Comparison of ENCODE assay signal across 8 cellular contexts in the genomic region with DNA sequence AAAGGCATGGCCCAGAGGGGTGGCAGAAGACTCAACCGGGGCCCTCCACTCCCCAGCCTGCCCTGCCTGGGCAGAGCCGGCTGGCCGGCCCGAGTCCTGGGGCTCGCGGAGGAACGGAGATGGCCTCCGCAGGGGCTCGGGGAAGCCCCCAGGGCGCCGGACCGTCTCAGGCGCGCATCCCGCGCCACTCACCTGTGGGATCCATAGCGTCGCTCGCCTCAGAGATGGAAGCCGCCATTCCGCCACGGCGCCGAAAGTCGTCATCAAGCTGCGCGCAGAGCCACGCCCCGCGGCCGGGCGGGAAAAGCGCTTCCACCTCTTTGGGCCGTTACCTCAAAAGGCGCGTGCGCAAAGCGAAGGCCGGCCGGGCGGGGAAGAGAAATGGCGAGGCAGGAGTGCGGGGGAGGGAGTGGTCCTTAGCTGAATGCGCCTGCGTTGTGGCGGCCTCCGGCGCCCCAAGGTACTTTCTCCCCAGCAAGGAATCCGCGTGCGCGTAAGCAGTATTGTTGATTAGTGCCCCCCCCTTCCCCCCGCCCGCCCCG. TPM values are rescaled to one million over a fixed set of nuclear protein-coding genes. Genes with fewer than 3 reads are reported as not detected.
DNase-seq lines count a peak whose midpoint lies in the region; ATAC-seq, FAIRE-seq and TF ChIP-seq lines count a peak whose summit lies in the region.

A gene with protein sequence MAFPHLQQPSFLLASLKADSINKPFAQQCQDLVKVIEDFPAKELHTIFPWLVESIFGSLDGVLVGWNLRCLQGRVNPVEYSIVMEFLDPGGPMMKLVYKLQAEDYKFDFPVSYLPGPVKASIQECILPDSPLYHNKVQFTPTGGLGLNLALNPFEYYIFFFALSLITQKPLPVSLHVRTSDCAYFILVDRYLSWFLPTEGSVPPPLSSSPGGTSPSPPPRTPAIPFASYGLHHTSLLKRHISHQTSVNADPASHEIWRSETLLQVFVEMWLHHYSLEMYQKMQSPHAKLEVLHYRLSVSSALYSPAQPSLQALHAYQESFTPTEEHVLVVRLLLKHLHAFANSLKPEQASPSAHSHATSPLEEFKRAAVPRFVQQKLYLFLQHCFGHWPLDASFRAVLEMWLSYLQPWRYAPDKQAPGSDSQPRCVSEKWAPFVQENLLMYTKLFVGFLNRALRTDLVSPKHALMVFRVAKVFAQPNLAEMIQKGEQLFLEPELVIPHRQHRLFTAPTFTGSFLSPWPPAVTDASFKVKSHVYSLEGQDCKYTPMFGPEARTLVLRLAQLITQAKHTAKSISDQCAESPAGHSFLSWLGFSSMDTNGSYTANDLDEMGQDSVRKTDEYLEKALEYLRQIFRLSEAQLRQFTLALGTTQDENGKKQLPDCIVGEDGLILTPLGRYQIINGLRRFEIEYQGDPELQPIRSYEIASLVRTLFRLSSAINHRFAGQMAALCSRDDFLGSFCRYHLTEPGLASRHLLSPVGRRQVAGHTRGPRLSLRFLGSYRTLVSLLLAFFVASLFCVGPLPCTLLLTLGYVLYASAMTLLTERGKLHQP (minus strand): TSS at position 265 of the 542 bp plus-strand sequence. CDS start 5,010 bp downstream, outside the sequence.

- H3K27me3 ChIP-seq in breast epithelium: no peaks in the 10 kb centered on the region

- TF ChIP-seq EP300 in A549 (IDR thresholded peaks at IDR 0.05): no peak

- peak within 1 kb of the TSS; percentile 98 for H3K4me2 ChIP-seq in A549

- FAIRE-seq in A549 (lab: Jason Lieb, UNC): no peak

- TF ChIP-seq POLR2A in A549 (IDR thresholded peaks at IDR 0.05; ENCODE audit: low read length) (peak; percentile 54), breast epithelium (IDR thresholded peaks at IDR 0.05) (peak; percentile 21)

- H3K4me3 ChIP-seq in A549 (peak within 1 kb of the TSS; percentile 99), breast epithelium (peak within 1 kb of the TSS; percentile 79 to 97 (median 93)), iPS-18c (ENCODE audit: insufficient read depth, low read depth, low read length) (peak within 1 kb of the TSS; percentile 98), skin epidermis (peak within 1 kb of the TSS; percentile 66 to 100 (median 98))

- H3K9me3 ChIP-seq in A549 (no peaks in the 10 kb centered on the region), breast epithelium (no peaks in the 10 kb centered on the region), iPS-18c (ENCODE audit: control insufficient read depth, insufficient read depth, low read length) (no peaks in the 10 kb centered on the region)

- intact Hi-C loops in breast epithelium (cut with DNase I; ENCODE audit: low total_unique reads): loop anchor here (10.0 kb wide), 1 partner anchor 1303 kb away; no protein-coding TSS in a partner anchor

- DNase-seq in A549 (ENCODE audit: low read depth in 1 of 2, low spot score in 1 of 2): peak; percentile 43 to 97
- peak; percentile 85 for DNase-seq in NCI-H2196 treated with DMSO at 0.1 percent for 48 hours (lab: John Stamatoyannopoulos, UW; ENCODE audit: unreplicated experiment)
- DNase-seq in breast epithelium (ENCODE audit: low spot score in 2 of 2): peak; percentile 95 to 97

- CTCF ChIA-PET in A549 (lab: Yijun Ruan, JAX): interaction anchor here (0.6 to 6.0 kb wide), 11 partner anchors 10 to 161 kb away, joined by 3 to 96 read pairs (median 6); a partner anchor contains a TSS

- POLR2A ChIA-PET in A549 (lab: Yijun Ruan, JAX): interaction anchor here (0.6 to 2.1 kb wide), 6 partner anchors 16 to 161 kb away, joined by 3 to 24 read pairs (median 5); a partner anchor contains a TSS

- no CpG with 5 or more reads among the region's 55 CpGs for WGBS in A549 (ENCODE audit: missing lambda C conversion rate)

- H3K36me3 ChIP-seq in breast epithelium: no peaks in the 10 kb centered on the region

- H3K27ac ChIP-seq in A549: peak within 1 kb of the TSS; percentile 93 to 99
- peak within 1 kb of the TSS; percentile 73 for H3K27ac ChIP-seq in VCaP
- H3K27ac ChIP-seq in breast epithelium: peak within 1 kb of the TSS; percentile 91 to 92
- peak within 1 kb of the TSS; percentile 57 to 98 (median 93) for H3K27ac ChIP-seq in skin epidermis

- H3K4me1 ChIP-seq in A549 (peaks cover 9% of the 10 kb centered on the region; the same call in 2 of the 3 replicates), breast epithelium (peaks cover 0 to 7% of the 10 kb centered on the region in 2 donors)

- no peak for TF ChIP-seq RAD21 in A549 (conservative IDR thresholded peaks at IDR 0.05 in 1 of 2, IDR thresholded peaks at IDR 0.05 in 1 of 2)

- ATAC-seq in A549 (peak; percentile 80 to 82), GM18868 (IDR thresholded peaks at IDR 0.05; ENCODE audit: unreplicated experiment) (peak; percentile 58), HG03135 (IDR thresholded peaks at IDR 0.05; ENCODE audit: unreplicated experiment) (peak; percentile 57)

- TF ChIP-seq CTCF in A549 (IDR thresholded peaks at IDR 0.05): no peak
- no peak for TF ChIP-seq CTCF in VCaP (conservative IDR thresholded peaks at IDR 0.05)
- TF ChIP-seq CTCF in breast epithelium (IDR thresholded peaks at IDR 0.05): no peak

TF ChIP-seq in A549, 52 proteins besides CTCF, POLR2A, EP300 and RAD21:
- TF ChIP-seq HDAC2 (IDR thresholded peaks at IDR 0.05) (peak; percentile 93; the same call in 1 of the 2 replicates), EHF (CRISPR knock-in tag; IDR thresholded peaks at IDR 0.05) (no peak), PHF8 (IDR thresholded peaks at IDR 0.05; ENCODE audit: borderline replicate concordance, low read depth) (0 out of 2 replicates have a peak, but pooled peaks have one; percentile 55), KDM5A (IDR thresholded peaks at IDR 0.05) (peak; percentile 99), JUN (IDR thresholded peaks at IDR 0.05) (peak in 1 of 2 experiments; percentile 44; a peak in 2 of 5 replicates), MYC (IDR thresholded peaks at IDR 0.05; ENCODE audit: borderline replicate concordance, low read length) (peak; percentile 75), ZNF302 (CRISPR knock-in tag; IDR thresholded peaks at IDR 0.05) (no peak), SREBF2 (IDR thresholded peaks at IDR 0.05) (no peak)
- TF ChIP-seq, protein P1, sequence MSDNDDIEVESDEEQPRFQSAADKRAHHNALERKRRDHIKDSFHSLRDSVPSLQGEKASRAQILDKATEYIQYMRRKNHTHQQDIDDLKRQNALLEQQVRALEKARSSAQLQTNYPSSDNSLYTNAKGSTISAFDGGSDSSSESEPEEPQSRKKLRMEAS (IDR thresholded peaks at IDR 0.05): peak; percentile 77
- TF ChIP-seq, protein P2, sequence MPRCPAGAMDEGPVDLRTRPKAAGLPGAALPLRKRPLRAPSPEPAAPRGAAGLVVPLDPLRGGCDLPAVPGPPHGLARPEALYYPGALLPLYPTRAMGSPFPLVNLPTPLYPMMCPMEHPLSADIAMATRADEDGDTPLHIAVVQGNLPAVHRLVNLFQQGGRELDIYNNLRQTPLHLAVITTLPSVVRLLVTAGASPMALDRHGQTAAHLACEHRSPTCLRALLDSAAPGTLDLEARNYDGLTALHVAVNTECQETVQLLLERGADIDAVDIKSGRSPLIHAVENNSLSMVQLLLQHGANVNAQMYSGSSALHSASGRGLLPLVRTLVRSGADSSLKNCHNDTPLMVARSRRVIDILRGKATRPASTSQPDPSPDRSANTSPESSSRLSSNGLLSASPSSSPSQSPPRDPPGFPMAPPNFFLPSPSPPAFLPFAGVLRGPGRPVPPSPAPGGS (IDR thresholded peaks at IDR 0.05): 0 out of 3 replicates have a peak, but pooled peaks have one; percentile 14
- TF ChIP-seq, protein P3, sequence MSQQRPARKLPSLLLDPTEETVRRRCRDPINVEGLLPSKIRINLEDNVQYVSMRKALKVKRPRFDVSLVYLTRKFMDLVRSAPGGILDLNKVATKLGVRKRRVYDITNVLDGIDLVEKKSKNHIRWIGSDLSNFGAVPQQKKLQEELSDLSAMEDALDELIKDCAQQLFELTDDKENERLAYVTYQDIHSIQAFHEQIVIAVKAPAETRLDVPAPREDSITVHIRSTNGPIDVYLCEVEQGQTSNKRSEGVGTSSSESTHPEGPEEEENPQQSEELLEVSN (IDR thresholded peaks at IDR 0.05; ENCODE audit: borderline replicate concordance, low read depth): peak; percentile 85
- TF ChIP-seq, protein P4, sequence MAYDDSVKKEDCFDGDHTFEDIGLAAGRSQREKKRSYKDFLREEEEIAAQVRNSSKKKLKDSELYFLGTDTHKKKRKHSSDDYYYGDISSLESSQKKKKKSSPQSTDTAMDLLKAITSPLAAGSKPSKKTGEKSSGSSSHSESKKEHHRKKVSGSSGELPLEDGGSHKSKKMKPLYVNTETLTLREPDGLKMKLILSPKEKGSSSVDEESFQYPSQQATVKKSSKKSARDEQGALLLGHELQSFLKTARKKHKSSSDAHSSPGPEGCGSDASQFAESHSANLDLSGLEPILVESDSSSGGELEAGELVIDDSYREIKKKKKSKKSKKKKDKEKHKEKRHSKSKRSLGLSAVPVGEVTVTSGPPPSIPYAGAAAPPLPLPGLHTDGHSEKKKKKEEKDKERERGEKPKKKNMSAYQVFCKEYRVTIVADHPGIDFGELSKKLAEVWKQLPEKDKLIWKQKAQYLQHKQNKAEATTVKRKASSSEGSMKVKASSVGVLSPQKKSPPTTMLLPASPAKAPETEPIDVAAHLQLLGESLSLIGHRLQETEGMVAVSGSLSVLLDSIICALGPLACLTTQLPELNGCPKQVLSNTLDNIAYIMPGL (CRISPR knock-in tag; IDR thresholded peaks at IDR 0.05; ENCODE audit: borderline replicate concordance): no peak

RNA-seq across cellular contexts. Expression of the gene that starts here (rescaled TPM):
- polyA plus RNA-seq in A549 (2011; rRNA removed) (43.3 and 47.1 TPM in 2 replicates), A549 (2017; fragmentation: RNase III; extraction: RNeasy Plus Mini Kit Qiagen cat#74134 plus additional on column Dnase treatment) (53.2 to 54.6 TPM (median 53.3 TPM) in 3 replicates)
- 81.5 and 102 TPM in 2 replicates for polyA plus RNA-seq in A549 (2012; cell fraction: cytosol; rRNA removed)
- 263 and 405 TPM in 2 replicates for polyA plus RNA-seq in A549 (2012; cell fraction: nucleus; rRNA removed)
- 38.1 and 59.4 TPM in 2 replicates for polyA minus RNA-seq in A549 (2011; rRNA and poly(A)+ RNA removed)
- 10 to 100 TPM; 28.0 to 50.1 (median 41.3) TPM for total RNA-seq in breast epithelium

Comparison
In these comparisons a context has a peak if more than half of its experiments do, and no peak if none do; other contexts are left out.
1. Peak in every context shown above with its lines: DNase-seq, ATAC-seq, H3K4me3 ChIP-seq and H3K27ac ChIP-seq.